In the genomic region with DNA sequence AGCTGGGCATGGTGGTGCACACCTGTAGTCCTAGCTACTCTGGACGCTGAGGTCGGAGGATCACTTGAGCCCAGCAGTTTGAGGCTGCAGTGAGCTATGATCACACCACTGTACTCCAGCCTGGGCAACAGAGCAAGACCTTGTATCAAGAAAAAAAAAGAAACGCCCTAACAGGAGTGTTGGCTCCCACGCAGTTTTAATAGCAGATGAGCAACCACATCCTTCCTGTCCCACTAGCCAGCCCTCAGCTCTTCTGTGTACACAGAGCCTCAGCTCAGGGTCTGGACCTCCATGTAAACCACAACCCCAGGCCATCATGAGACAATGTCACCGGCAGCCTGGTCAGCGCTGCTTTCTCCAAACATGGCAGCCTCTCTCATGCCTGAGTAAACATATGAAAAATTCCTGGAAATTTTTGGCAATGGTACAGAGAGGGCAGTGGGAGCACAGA, we compare ENCODE assay signal across 8 cellular contexts.
DNase-seq lines count a peak whose midpoint lies in the region; ATAC-seq, FAIRE-seq and TF ChIP-seq lines count a peak whose summit lies in the region.

No MANE protein-coding gene starts in this region.

- H3K4me3 Mint-ChIP-seq in activated naive CD4-positive, alpha-beta T cell treated with anti-CD3 and anti-CD28 coated beads for 36 hours = no peak overlapping the region

- H3K9me3 Mint-ChIP-seq in activated naive CD4-positive, alpha-beta T cell treated with anti-CD3 and anti-CD28 coated beads for 36 hours = no peaks in the 10 kb centered on the region

- intact Hi-C loops in activated naive CD4-positive, alpha-beta T cell treated with anti-CD3 and anti-CD28 coated beads for 36 hours (cut with micrococcal nuclease) = no loop called here
- intact Hi-C loops in sciatic nerve (cut with DNase I) = no loop called here

- H3K27me3 Mint-ChIP-seq in activated naive CD4-positive, alpha-beta T cell treated with anti-CD3 and anti-CD28 coated beads for 36 hours (ENCODE audit: low read depth) = no peaks in the 10 kb centered on the region

- CTCF ChIA-PET in activated naive CD4-positive, alpha-beta T cell treated with anti-CD3 and anti-CD28 coated beads for 36 hours (lab: Charles Lee) = interaction anchor here (1.8 kb wide), 1 partner anchor 31 kb away, joined by 7 read pairs; no protein-coding TSS in a partner anchor

- FAIRE-seq in H54 (lab: Jason Lieb, UNC) = no peak

- peak overlapping the region; percentile 61 for H3K27ac Mint-ChIP-seq in activated naive CD4-positive, alpha-beta T cell treated with anti-CD3 and anti-CD28 coated beads for 36 hours

- ATAC-seq in HG02642 (IDR thresholded peaks at IDR 0.05; ENCODE audit: poor library complexity, unreplicated experiment) (peak; percentile 97), sciatic nerve (peak; percentile 81)

- peaks cover 47% of the 10 kb centered on the region for H3K36me3 Mint-ChIP-seq in activated naive CD4-positive, alpha-beta T cell treated with anti-CD3 and anti-CD28 coated beads for 36 hours (ENCODE audit: low read depth)

- TF ChIP-seq POLR2A in H54 (IDR thresholded peaks at IDR 0.05; ENCODE audit: low read depth, low read length) = no peak

- H3K4me1 Mint-ChIP-seq in activated naive CD4-positive, alpha-beta T cell treated with anti-CD3 and anti-CD28 coated beads for 36 hours (ENCODE audit: low read depth) = peaks cover 70% of the 10 kb centered on the region

- peak; percentile 45 for DNase-seq in activated naive CD4-positive, alpha-beta T cell treated with anti-CD3 and anti-CD28 coated beads for 36 hours
- no peak for DNase-seq in activated naive CD4-positive, alpha-beta T cell (lab: John Stamatoyannopoulos, UW)
- peak; percentile 90 for DNase-seq in MV-4-11 (lab: John Stamatoyannopoulos, UW)
- peak; percentile 45 for DNase-seq in central memory CD4-positive, alpha-beta T cell
- DNase-seq in sciatic nerve (ENCODE audit: low spot score) = no peak
- no peak for DNase-seq in DMS79 (lab: John Stamatoyannopoulos, UW)
- no peak for DNase-seq in H54 (ENCODE audit: insufficient read length, low spot score)

Comparison
In these comparisons a context has a peak if more than half of its experiments do, and no peak if none do; other contexts are left out.
1. DNase-seq: peak in activated naive CD4-positive, alpha-beta T cell treated with anti-CD3 and anti-CD28 coated beads for 36 hours (single experiment), MV-4-11 (single experiment) and central memory CD4-positive, alpha-beta T cell (single experiment); none in activated naive CD4-positive, alpha-beta T cell (0 of 4), sciatic nerve (single experiment), DMS79 (single experiment) and H54 (single experiment).